2 cellular contexts compared by ENCODE assay signal in genomic region chr6:47131773-47132172, GRCh38.
TF ChIP-seq lines count a peak whose summit lies in the region.

No MANE protein-coding gene starts in this region.

TF ChIP-seq in GM23338, 12 proteins besides CTCF, POLR2A, EP300 and RAD21:
- no peak for TF ChIP-seq REST (IDR thresholded peaks at IDR 0.05; ENCODE audit: unreplicated experiment)
- no peak for TF ChIP-seq ETS1 (IDR thresholded peaks at IDR 0.05)
- no peak for TF ChIP-seq POLR2AphosphoS5 (IDR thresholded peaks at IDR 0.05; ENCODE audit: low read depth)
- TF ChIP-seq EZH2 (IDR thresholded peaks at IDR 0.05; ENCODE audit: low read depth, unreplicated experiment) = no peak
- TF ChIP-seq ZNF331 (CRISPR knock-in tag; IDR thresholded peaks at IDR 0.05; ENCODE audit: low read depth) = no peak
- no peak for TF ChIP-seq EZH2phosphoT487 (IDR thresholded peaks at IDR 0.05; ENCODE audit: unreplicated experiment)
- no peak for TF ChIP-seq NANOG (IDR thresholded peaks at IDR 0.05; ENCODE audit: borderline replicate concordance)
- no peak for TF ChIP-seq ZNF462 (CRISPR knock-in tag; IDR thresholded peaks at IDR 0.05)
- TF ChIP-seq ZNF114 (CRISPR knock-in tag; IDR thresholded peaks at IDR 0.05) = no peak
- no peak for TF ChIP-seq JUNB (IDR thresholded peaks at IDR 0.05; ENCODE audit: unreplicated experiment)
- TF ChIP-seq CREB1 (CRISPR knock-in tag; IDR thresholded peaks at IDR 0.05; ENCODE audit: low read depth) = no peak
- TF ChIP-seq STAT1 (IDR thresholded peaks at IDR 0.05; ENCODE audit: unreplicated experiment) = no peak

TF ChIP-seq in endothelial cell of umbilical vein, 7 proteins besides CTCF, POLR2A, EP300 and RAD21:
- TF ChIP-seq FOS (IDR thresholded peaks at IDR 0.05; ENCODE audit: borderline replicate concordance, insufficient read depth, low read length) = no peak
- no peak for TF ChIP-seq GATA2 (IDR thresholded peaks at IDR 0.05; ENCODE audit: insufficient read depth, insufficient read length, low read depth, low read length)
